Comparison of ENCODE assay signal across 20 cellular contexts in genomic region chr15:59148160-59148810, GRCh38. TPM values are rescaled to one million over a fixed set of nuclear protein-coding genes. Genes with fewer than 3 reads are reported as not detected.
DNase-seq lines count a peak whose midpoint lies in the region; ATAC-seq and TF ChIP-seq lines count a peak whose summit lies in the region.
"Had no signal": no experiment of that assay in that cellular context is flagged by ENCODE, and none has a peak within 500 bp of the region (broad histone marks: within the 10 kb centered on the region; RNA-seq: fewer than 3 reads in every experiment).

No MANE protein-coding gene starts in this region.

- H3K9me1 ChIP-seq in IMR-90 (ENCODE audit: insufficient read depth, low read length) = peaks cover 3% of the 10 kb centered on the region; the same call in 1 of the 2 replicates

- no peak overlapping the region for H4K5ac ChIP-seq in IMR-90 (ENCODE audit: low read depth, low read length)

- H3K14ac ChIP-seq in IMR-90 (replicated peaks; ENCODE audit: low read depth, low read length) (no peak overlapping the region), mesenchymal stem cell (ENCODE audit: low read length in 2 of 2) (no peak overlapping the region)

- H4K8ac ChIP-seq in IMR-90 (ENCODE audit: low read depth in 2 of 2, low read length in 2 of 2) = no peak overlapping the region; a peak in 1 of 4 replicates
- no peak overlapping the region for H4K8ac ChIP-seq in mesenchymal stem cell (ENCODE audit: low read length)

- H2AK9ac ChIP-seq in IMR-90 (replicated peaks; ENCODE audit: low read depth, low read length, poor library complexity) = no peak overlapping the region

- peaks cover 17% of the 10 kb centered on the region for H3K4me1 Mint-ChIP-seq in endodermal cell
- no peaks in the 10 kb centered on the region for H3K4me1 Mint-ChIP-seq in CD4-positive, alpha-beta memory T cell

- H3K27me3 ChIP-seq in IMR-90 (ENCODE audit: control insufficient read depth, insufficient read depth, low read length) (no peaks in the 10 kb centered on the region), endodermal cell (ENCODE audit: control insufficient read depth, insufficient read depth, low read length, poor library complexity, severe bottlenecking) (no peaks in the 10 kb centered on the region), mesenchymal stem cell (ENCODE audit: control insufficient read depth in 1 of 2, insufficient read depth in 1 of 2, low read length in 2 of 2) (no peaks in the 10 kb centered on the region), prostate gland (replicated peaks; ENCODE audit: insufficient read depth) (no peaks in the 10 kb centered on the region)
- no peaks in the 10 kb centered on the region for H3K27me3 ChIP-seq in CD4-positive, alpha-beta memory T cell (ENCODE audit: insufficient read depth, low read length)
- H3K27me3 ChIP-seq: BLaER1, uterus had no signal

- H3K4ac ChIP-seq in IMR-90 (ENCODE audit: low read depth, low read length) = no peak overlapping the region
- no peak overlapping the region for H3K4ac ChIP-seq in mesenchymal stem cell (ENCODE audit: low read depth in 1 of 2, low read length in 2 of 2)

- H3K9me3 Mint-ChIP-seq in endodermal cell = no peaks in the 10 kb centered on the region
- H3K9me3 Mint-ChIP-seq in CD4-positive, alpha-beta memory T cell = no peaks in the 10 kb centered on the region

- peaks cover 45% of the 10 kb centered on the region for H3K36me3 Mint-ChIP-seq in endodermal cell (ENCODE audit: low read depth)
- no peaks in the 10 kb centered on the region for H3K36me3 Mint-ChIP-seq in CD4-positive, alpha-beta memory T cell

- peak overlapping the region; percentile 33; the same call in 1 of the 2 replicates for H2AK5ac ChIP-seq in IMR-90 (ENCODE audit: low read depth, low read length)
- no peak overlapping the region for H2AK5ac ChIP-seq in mesenchymal stem cell (ENCODE audit: low read length, severe bottlenecking)

- peak; percentile 84 for ATAC-seq in IMR-90 (ENCODE audit: low read depth)
- ATAC-seq: GM12878 had no signal

- CTCF ChIA-PET in IMR-90 (lab: Yijun Ruan, JAX) = interaction anchor here (0.6 kb wide), 1 partner anchor 334 kb away, joined by 3 read pairs; no protein-coding TSS in a partner anchor
- CTCF ChIA-PET in CD4-positive, alpha-beta memory T cell (lab: Charles Lee; ENCODE audit: partially characterized antibody) = no interaction called here

- H2BK5ac ChIP-seq in IMR-90 (ENCODE audit: low read depth, low read length, poor library complexity, severe bottlenecking) (no peak overlapping the region), mesenchymal stem cell (ENCODE audit: low read depth, low read length, poor library complexity, severe bottlenecking) (no peak overlapping the region)

- no TSS peak for BruUV-seq in IMR-90 (replicated peaks; lab: Mats Ljungman, UMichigan)

- TF ChIP-seq RAD21 in IMR-90 (IDR thresholded peaks at IDR 0.05; ENCODE audit: low read length) = no peak

- dilution Hi-C loops in IMR-90 (cut with HindIII; ENCODE audit: low sequenced_read_pairs, unreplicated experiment) = no loop called here

- in situ Hi-C loops in IMR-90 (cut with MboI; ENCODE audit: low sequenced_read_pairs) = no loop called here

- POLR2A ChIA-PET in IMR-90 (lab: Charles Lee; ENCODE audit: unreplicated experiment) = no interaction called here
- POLR2A ChIA-PET in CD4-positive, alpha-beta memory T cell (lab: Charles Lee; ENCODE audit: partially characterized antibody) = no interaction called here

- H3K27ac ChIP-seq in IMR-90 (ENCODE audit: insufficient read depth, low read length) (peak overlapping the region; percentile 34; the same call in 1 of the 2 replicates), endodermal cell (ENCODE audit: low read depth, low read length) (no peak overlapping the region), mesenchymal stem cell (ENCODE audit: low read length, poor library complexity, severe bottlenecking) (peak overlapping the region; percentile 79), prostate gland (peak overlapping the region in 1 of 2 donors; percentile 10)
- H3K27ac ChIP-seq in CD4-positive, alpha-beta memory T cell (ENCODE audit: low read depth, low read length) = no peak overlapping the region
- H3K27ac ChIP-seq: BLaER1, parathyroid adenoma, uterus had no signal

- H2BK15ac ChIP-seq in IMR-90 (ENCODE audit: low read depth, low read length) = no peak overlapping the region
- no peak overlapping the region for H2BK15ac ChIP-seq in mesenchymal stem cell (ENCODE audit: low read depth, poor library complexity, severe bottlenecking)

- H3K4me1 ChIP-seq in IMR-90 (ENCODE audit: control insufficient read depth, insufficient read depth, low read length) (peaks cover 5% of the 10 kb centered on the region), endodermal cell (ENCODE audit: control insufficient read depth, insufficient read depth, low read length) (peaks cover 3% of the 10 kb centered on the region), mesenchymal stem cell (ENCODE audit: control insufficient read depth, insufficient read depth, low read depth, low read length) (peaks cover 10% of the 10 kb centered on the region), prostate gland (replicated peaks) (peaks cover 4% of the 10 kb centered on the region)
- H3K4me1 ChIP-seq in CD4-positive, alpha-beta memory T cell (ENCODE audit: insufficient read depth, low read length) = no peaks in the 10 kb centered on the region
- H3K4me1 ChIP-seq: BLaER1, parathyroid adenoma, uterus had no signal

- H3K18ac ChIP-seq in IMR-90 (ENCODE audit: low read depth, low read length) = no peak overlapping the region
- no peak overlapping the region for H3K18ac ChIP-seq in mesenchymal stem cell (ENCODE audit: low read depth in 1 of 2, low read length in 2 of 2)

- H3K79me1 ChIP-seq in IMR-90 (ENCODE audit: low read depth in 1 of 2, low read length in 2 of 2) (peaks cover 0 to 11% of the 10 kb centered on the region in 2 experiments; a peak in 3 of 4 replicates), mesenchymal stem cell (replicated peaks; ENCODE audit: low read length, poor library complexity, severe bottlenecking) (peaks cover 14% of the 10 kb centered on the region)

- TF ChIP-seq CTCF in AG10803 (conservative IDR thresholded peaks at IDR 0.05; ENCODE audit: low read length) = no peak
- TF ChIP-seq CTCF in IMR-90 (conservative IDR thresholded peaks at IDR 0.05; ENCODE audit: low read depth, low read length) = no peak
- no peak for TF ChIP-seq CTCF in endodermal cell (conservative IDR thresholded peaks at IDR 0.05)
- no peak for TF ChIP-seq CTCF in prostate gland (IDR thresholded peaks at IDR 0.05)

- no peak for TF ChIP-seq POLR2A in IMR-90 (IDR thresholded peaks at IDR 0.05; ENCODE audit: low read depth, low read length)
- no peak for TF ChIP-seq POLR2A in prostate gland (IDR thresholded peaks at IDR 0.05)

- H3K9me3 ChIP-seq in IMR-90 (ENCODE audit: control insufficient read depth, insufficient read depth, low read length) (no peaks in the 10 kb centered on the region), endodermal cell (ENCODE audit: control insufficient read depth, low read length) (no peaks in the 10 kb centered on the region), mesenchymal stem cell (ENCODE audit: control insufficient read depth, low read length) (no peaks in the 10 kb centered on the region), prostate gland (no peaks in the 10 kb centered on the region)
- H3K9me3 ChIP-seq in CD4-positive, alpha-beta memory T cell (ENCODE audit: control insufficient read depth in 1 of 2, low read length in 2 of 2) = no peaks in the 10 kb centered on the region
- H3K9me3 ChIP-seq: BLaER1, uterus had no signal

- no peak overlapping the region for H2BK12ac ChIP-seq in mesenchymal stem cell (ENCODE audit: low read length in 2 of 2)

- H3K4me3 Mint-ChIP-seq in endodermal cell = no peak overlapping the region
- H3K4me3 Mint-ChIP-seq in CD4-positive, alpha-beta memory T cell = no peak overlapping the region

- H4K91ac ChIP-seq in IMR-90 (ENCODE audit: insufficient read depth, low read depth, low read length) = no peak overlapping the region
- H4K91ac ChIP-seq in mesenchymal stem cell (ENCODE audit: low read length) = no peak overlapping the region

- WGBS in IMR-90 (ENCODE audit: extremely low coverage in 2 of 2, insufficient read length in 1 of 2), 2 experiments = no CpG with 5 or more reads among the region's 2 CpGs
- WGBS in endodermal cell (ENCODE audit: insufficient coverage in 1 of 2, insufficient read length in 1 of 2), 2 experiments = 98% methylated on average over 2 of the region's 2 CpGs; no CpG with 5 or more reads in 1 of the 2 experiments
- 100% methylated on average over 2 of the region's 2 CpGs for WGBS in mesenchymal stem cell
- 19% methylated on average over 2 of the region's 2 CpGs for WGBS in prostate gland

- H3K56ac ChIP-seq in IMR-90 (ENCODE audit: extremely low read depth, insufficient read depth, low read length) = no peak overlapping the region

- H2BK20ac ChIP-seq in IMR-90 (ENCODE audit: low read depth, low read length) = no peak overlapping the region

- intact Hi-C loops in IMR-90 (cut with micrococcal nuclease) (loop anchor here (5.0 kb wide), 1 partner anchor 344 kb away; no protein-coding TSS in a partner anchor), prostate gland (cut with DNase I) (no loop called here)
- intact Hi-C loops in CD4-positive, alpha-beta memory T cell (cut with micrococcal nuclease) = no loop called here

- H2AFZ ChIP-seq in IMR-90 (replicated peaks; ENCODE audit: low read length, poor library complexity) (no peak overlapping the region), mesenchymal stem cell (ENCODE audit: low read depth, low read length) (no peak overlapping the region)
- H2AFZ ChIP-seq: parathyroid adenoma had no signal

- H3K9ac ChIP-seq in IMR-90 (ENCODE audit: low read depth, low read length) (no peak overlapping the region), endodermal cell (ENCODE audit: extremely low read depth, low read length, poor library complexity, severe bottlenecking) (no peak overlapping the region), mesenchymal stem cell (ENCODE audit: low read length) (peak overlapping the region; percentile 41)
- H3K9ac ChIP-seq: BLaER1, parathyroid adenoma had no signal

- H3K4me3 ChIP-seq in AG10803 (ENCODE audit: low read length) (no peak overlapping the region), IMR-90 (ENCODE audit: insufficient read depth, low read depth, low read length) (no peak overlapping the region), endodermal cell (ENCODE audit: low read length) (no peak overlapping the region), mesenchymal stem cell (ENCODE audit: insufficient read depth in 1 of 2, low read depth in 1 of 2, low read length in 2 of 2) (no peak overlapping the region), prostate gland (no peak overlapping the region)
- H3K4me3 ChIP-seq in CD4-positive, alpha-beta memory T cell (ENCODE audit: low read length in 2 of 2) = no peak overlapping the region
- H3K4me3 ChIP-seq: BLaER1, GM12878, lung, skin epidermis, uterus had no signal

- H3K4me2 ChIP-seq in IMR-90 (ENCODE audit: low read depth, low read length) (no peak overlapping the region; the same call in 1 of the 2 replicates), mesenchymal stem cell (ENCODE audit: low read length, poor library complexity, severe bottlenecking) (no peak overlapping the region)
- H3K4me2 ChIP-seq: BLaER1 had no signal

- no peak overlapping the region for H3K23ac ChIP-seq in IMR-90 (ENCODE audit: low read depth, low read length)
- no peak overlapping the region for H3K23ac ChIP-seq in mesenchymal stem cell (ENCODE audit: low read length in 2 of 2)

- H3K27ac Mint-ChIP-seq in endodermal cell = peak overlapping the region; percentile 64
- no peak overlapping the region for H3K27ac Mint-ChIP-seq in CD4-positive, alpha-beta memory T cell

- H2BK120ac ChIP-seq in IMR-90 (ENCODE audit: low read depth, low read length) = no peak overlapping the region
- no peak overlapping the region for H2BK120ac ChIP-seq in mesenchymal stem cell (ENCODE audit: low read depth, low read length)

- peaks cover 21% of the 10 kb centered on the region for H3K36me3 ChIP-seq in IMR-90 (ENCODE audit: control insufficient read depth, insufficient read depth, low read length)
- peaks cover 11% of the 10 kb centered on the region for H3K36me3 ChIP-seq in endodermal cell (ENCODE audit: control insufficient read depth, insufficient read depth, low read length)
- H3K36me3 ChIP-seq in mesenchymal stem cell (ENCODE audit: control insufficient read depth in 1 of 2, insufficient read depth in 2 of 2, low read depth in 1 of 2, low read length in 2 of 2) = peaks cover 64 to 94% of the 10 kb centered on the region in 2 experiments
- H3K36me3 ChIP-seq in CD4-positive, alpha-beta memory T cell (ENCODE audit: insufficient read depth, low read length) = no peaks in the 10 kb centered on the region
- H3K36me3 ChIP-seq in prostate gland = no peaks in the 10 kb centered on the region
- H3K36me3 ChIP-seq: uterus had no signal

- DNase-seq in AG10803 (ENCODE audit: low read depth) (peak; percentile 79), IMR-90 (peak; percentile 49), endodermal cell (no peak), mesenchymal stem cell (no peak), prostate gland (ENCODE audit: low spot score) (no peak), activated T-cell treated with anti-CD3 and anti-CD28 coated beads for 4 hours (no peak), A172 (ENCODE audit: low spot score) (no peak)
- no peak for DNase-seq in CD4-positive, alpha-beta memory T cell
- DNase-seq: activated naive CD4-positive, alpha-beta T cell treated with Interleukin-2 at 50 U/mL for 16 hours; NCI-H1930; NCI-H446; stimulated activated CD4-positive, alpha-beta T cell treated with anti-CD3 and anti-CD28 coated beads, Interleukin-4, amount 100 ng/mL, for 24 hours; uterus had no signal

- H4K20me1 ChIP-seq in IMR-90 (ENCODE audit: insufficient read depth, low read length) = no peaks in the 10 kb centered on the region
- H4K20me1 ChIP-seq: BLaER1 had no signal

- no peaks in the 10 kb centered on the region for H3K27me3 Mint-ChIP-seq in endodermal cell (ENCODE audit: insufficient read depth)
- H3K27me3 Mint-ChIP-seq in CD4-positive, alpha-beta memory T cell = no peaks in the 10 kb centered on the region

RNA-seq across cellular contexts. Expression of gene CCNB2, which starts 43.3 kb away (rescaled TPM):
- total RNA-seq in IMR-90 (2012; rRNA removed) (52.5 and 57.2 TPM in 2 replicates), endodermal cell (10 to 100 TPM; 77.5 to 87.2 TPM), prostate gland (10 to 100 TPM in 1 of 2 donors, 1 to 10 TPM in 1; 8.3 to 12.2 TPM)
- polyA plus RNA-seq in IMR-90 (2012; rRNA removed) = 45.2 and 54.6 TPM in 2 replicates
- 14.4 and 22.5 TPM in 2 replicates for polyA plus RNA-seq in IMR-90 (2012; cell fraction: cytosol; rRNA removed)
- polyA plus RNA-seq in IMR-90 (2012; cell fraction: nucleus; rRNA removed; ENCODE audit: low replicate concordance) = 6.4 and 18.5 TPM in 2 replicates
- 153 TPM for polyA plus RNA-seq in endodermal cell (2013, experiment 1 of 2)
- 154 TPM for polyA plus RNA-seq in endodermal cell (2013, experiment 2 of 2)
- 9.1 TPM for polyA plus RNA-seq in mesenchymal stem cell (2013, experiment 1 of 2)
- 8.5 TPM for polyA plus RNA-seq in mesenchymal stem cell (2013, experiment 2 of 2)
- total RNA-seq in CD4-positive, alpha-beta memory T cell = under 1 TPM in 1 of 2 experiments, not detected in 1; 0.44 TPM
- polyA plus RNA-seq in CD4-positive, alpha-beta memory T cell = not detected
- total RNA-seq in A172 (2014; rRNA removed; shearing (Covaris generic)) = 118 and 147 TPM in 2 replicates

RNA-seq across cellular contexts. Expression of gene LDHAL6B, which starts 58.4 kb away (rescaled TPM):
- total RNA-seq in IMR-90 (2012; rRNA removed) = not detected in 2 replicates
- polyA plus RNA-seq in IMR-90 (2012; rRNA removed) = not detected in 2 replicates
- polyA plus RNA-seq in IMR-90 (2012; cell fraction: cytosol; rRNA removed) = not detected in 2 replicates
- not detected in 2 replicates for polyA plus RNA-seq in IMR-90 (2012; cell fraction: nucleus; rRNA removed; ENCODE audit: low replicate concordance)
- total RNA-seq in endodermal cell = not detected
- polyA plus RNA-seq in endodermal cell (2013, experiment 1 of 2) = not detected
- polyA plus RNA-seq in endodermal cell (2013, experiment 2 of 2) = not detected
- not detected for polyA plus RNA-seq in mesenchymal stem cell (2013, experiment 1 of 2)
- polyA plus RNA-seq in mesenchymal stem cell (2013, experiment 2 of 2) = not detected
- not detected for total RNA-seq in CD4-positive, alpha-beta memory T cell
- polyA plus RNA-seq in CD4-positive, alpha-beta memory T cell = not detected
- 1 to 10 TPM in 1 of 2 donors, not detected in 1; 6.0 TPM for total RNA-seq in prostate gland
- total RNA-seq in A172 (2014; rRNA removed; shearing (Covaris generic)) = not detected in 2 replicates
- total RNA-seq: GM12878, lung, myocyte, subcutaneous adipose tissue, uterus had no signal

Comparison
In these comparisons a context has a peak if more than half of its experiments do, and no peak if none do; other contexts are left out.
1. DNase-seq: peak in AG10803 (single experiment) and IMR-90 (single experiment); none in endodermal cell (single experiment), mesenchymal stem cell (single experiment), CD4-positive, alpha-beta memory T cell (0 of 5), prostate gland (single experiment), activated T-cell treated with anti-CD3 and anti-CD28 coated beads for 4 hours (single experiment) and A172 (single experiment).
2. H3K27ac ChIP-seq: peak in IMR-90 (single experiment) and mesenchymal stem cell (single experiment); none in endodermal cell (single experiment) and CD4-positive, alpha-beta memory T cell (single experiment).
3. RNA of gene CCNB2, which starts 43.3 kb away (total RNA-seq): 118 to 147 TPM in A172, 77.5 to 87.2 TPM in endodermal cell, 52.5 to 57.2 TPM in IMR-90 and 8.3 to 12.2 TPM in prostate gland; 0.44 TPM in CD4-positive, alpha-beta memory T cell; every median in the first group is over 4 times any median in the second.